8 cellular contexts compared by ENCODE assay signal in the genomic region with DNA sequence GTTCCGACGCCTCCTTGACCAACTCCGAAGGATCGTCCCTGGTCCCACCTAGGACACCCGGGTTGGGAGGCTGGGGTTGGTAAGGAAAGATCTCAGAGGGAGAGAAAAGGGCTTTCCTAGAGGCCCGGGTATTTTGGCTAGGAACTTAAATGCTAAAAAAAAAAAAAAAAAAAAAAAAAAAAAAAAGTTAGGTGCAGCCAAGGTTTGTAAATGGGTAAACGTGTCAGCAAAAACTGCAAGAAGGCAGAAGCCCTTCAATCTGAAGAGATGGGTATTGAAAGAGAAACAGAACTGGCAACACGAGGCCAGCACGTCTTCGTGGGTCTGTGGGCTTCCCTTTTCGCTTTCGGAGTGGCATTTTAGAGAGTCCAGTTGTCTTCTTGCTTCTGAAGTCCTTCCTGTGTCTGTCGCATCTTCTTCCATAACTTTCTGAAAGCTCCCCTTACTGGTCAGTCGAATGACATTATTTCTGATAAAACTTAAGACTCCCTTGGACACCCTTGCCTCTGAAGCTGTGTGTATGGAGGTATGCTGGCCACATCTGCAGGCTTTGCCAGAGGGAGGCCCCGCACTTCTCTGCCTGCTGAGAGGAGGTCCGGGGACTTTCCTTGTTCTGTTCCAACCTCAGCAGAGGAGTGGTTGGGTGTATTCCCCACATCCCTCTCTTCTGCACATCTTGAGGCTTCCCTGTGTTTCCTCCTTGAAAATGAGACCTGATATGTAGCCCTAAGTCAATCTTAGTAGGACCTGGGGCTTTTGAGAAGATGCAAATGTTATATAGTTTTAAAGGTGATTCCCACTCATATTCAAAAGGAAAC. TPM values are rescaled to one million over a fixed set of nuclear protein-coding genes. Genes with fewer than 3 reads are reported as not detected.
DNase-seq lines count a peak whose midpoint lies in the region; ATAC-seq lines count a peak whose summit lies in the region.

No MANE protein-coding gene starts in this region.

- peak; percentile 18 to 23 for ATAC-seq in activated CD4-positive, CD25-positive, alpha-beta regulatory T cell treated with anti-CD3 and anti-CD28 coated beads, Interleukin-2, amount 50 U/mL, for 24 hours
- peak in 2 of 4 experiments; percentile 13 to 31 for ATAC-seq in T-cell (replicated peaks in 1 of 4)
- ATAC-seq in HG03521 (IDR thresholded peaks at IDR 0.05; ENCODE audit: unreplicated experiment), result no peak
- no peak for ATAC-seq in HG02981 (IDR thresholded peaks at IDR 0.05; ENCODE audit: unreplicated experiment)

- H3K9me3 ChIP-seq in esophagus (ENCODE audit: control insufficient read depth in 2 of 2, insufficient read depth in 1 of 2, low read depth in 1 of 2, low read length in 1 of 2) (no peaks in the 10 kb centered on the region), neuron (ENCODE audit: low read length) (peaks cover 7% of the 10 kb centered on the region)

- peak overlapping the region; percentile 57 to 70 for H3K4me3 ChIP-seq in esophagus (ENCODE audit: low read depth in 1 of 2, low read length in 2 of 2)
- H3K4me3 ChIP-seq in neuron (ENCODE audit: low read length), result peak overlapping the region; percentile 24

- CTCF ChIA-PET in T-cell (lab: Charles Lee), result interaction anchor here (0.7 to 1.9 kb wide), 5 partner anchors 11 to 57 kb away, joined by 3 to 16 read pairs (median 6); no protein-coding TSS in a partner anchor

- H3K36me3 ChIP-seq in esophagus (ENCODE audit: control insufficient read depth in 2 of 2, insufficient read depth in 2 of 2, low read length in 1 of 2), result no peaks in the 10 kb centered on the region
- H3K36me3 ChIP-seq in neuron (ENCODE audit: insufficient read depth, low read length), result no peaks in the 10 kb centered on the region

- peak overlapping the region; percentile 94 to 97 for H3K27ac Mint-ChIP-seq in T-cell

- no peak for DNase-seq in activated CD4-positive, CD25-positive, alpha-beta regulatory T cell (lab: John Stamatoyannopoulos, UW)
- DNase-seq in T-cell (peak in 5 of 34 experiments; percentile 16 to 33 (median 29)), NCI-H2196 treated with DMSO at 0.1 percent for 48 hours (lab: John Stamatoyannopoulos, UW; ENCODE audit: unreplicated experiment) (no peak)

- no peaks in the 10 kb centered on the region for H3K27me3 Mint-ChIP-seq in T-cell

- WGBS in esophagus, 2 donors, result 31 to 34% methylated on average over 16 of the region's 16 CpGs

- H3K27me3 ChIP-seq in esophagus (ENCODE audit: control insufficient read depth in 1 of 2, insufficient read depth in 2 of 2, low read length in 2 of 2) (no peaks in the 10 kb centered on the region), neuron (ENCODE audit: insufficient read depth, low read length) (peaks cover 77% of the 10 kb centered on the region)

- peak overlapping the region; percentile 91 to 95 (median 92) for H3K4me3 Mint-ChIP-seq in T-cell

- POLR2A ChIA-PET in T-cell (lab: Charles Lee), result interaction anchor here (0.7 to 1.1 kb wide), 2 partner anchors 17 to 45 kb away, joined by 3 read pairs; no protein-coding TSS in a partner anchor

- peaks cover 20% of the 10 kb centered on the region for H3K36me3 Mint-ChIP-seq in T-cell

- H3K4me1 Mint-ChIP-seq in T-cell, result peaks cover 72 to 84% (median 82%) of the 10 kb centered on the region in 3 donors

- H3K27ac ChIP-seq in esophagus (ENCODE audit: low read depth in 2 of 2, low read length in 1 of 2), result peak overlapping the region; percentile 82 to 84

- H2AFZ ChIP-seq in neuron (ENCODE audit: low read depth, low read length), result no peak overlapping the region

- peaks cover 0 to 3% of the 10 kb centered on the region in 2 donors for H3K4me1 ChIP-seq in esophagus (ENCODE audit: control insufficient read depth in 2 of 2, insufficient read depth in 2 of 2, low read length in 1 of 2)
- no peaks in the 10 kb centered on the region for H3K4me1 ChIP-seq in neuron (ENCODE audit: insufficient read depth, low read length)

- H3K9me3 Mint-ChIP-seq in T-cell, result peaks cover 0 to 3% (median under 1%) of the 10 kb centered on the region in 3 donors

RNA-seq across cellular contexts. Expression of gene RCSD1, which starts 0.7 kb away (rescaled TPM):
- total RNA-seq in T-cell, result 100 to 1,000 TPM; 101 to 126 (median 107) TPM
- polyA plus RNA-seq in esophagus, result 1 to 10 TPM; 1.5 to 1.7 TPM

Comparison
In these comparisons a context has a peak if more than half of its experiments do, and no peak if none do; other contexts are left out.
1. ATAC-seq: peak in activated CD4-positive, CD25-positive, alpha-beta regulatory T cell treated with anti-CD3 and anti-CD28 coated beads, Interleukin-2, amount 50 U/mL, for 24 hours (2 of 2); none in HG03521 (single experiment) and HG02981 (single experiment).